Comparison of ENCODE assay signal across 10 cellular contexts in the genomic region with DNA sequence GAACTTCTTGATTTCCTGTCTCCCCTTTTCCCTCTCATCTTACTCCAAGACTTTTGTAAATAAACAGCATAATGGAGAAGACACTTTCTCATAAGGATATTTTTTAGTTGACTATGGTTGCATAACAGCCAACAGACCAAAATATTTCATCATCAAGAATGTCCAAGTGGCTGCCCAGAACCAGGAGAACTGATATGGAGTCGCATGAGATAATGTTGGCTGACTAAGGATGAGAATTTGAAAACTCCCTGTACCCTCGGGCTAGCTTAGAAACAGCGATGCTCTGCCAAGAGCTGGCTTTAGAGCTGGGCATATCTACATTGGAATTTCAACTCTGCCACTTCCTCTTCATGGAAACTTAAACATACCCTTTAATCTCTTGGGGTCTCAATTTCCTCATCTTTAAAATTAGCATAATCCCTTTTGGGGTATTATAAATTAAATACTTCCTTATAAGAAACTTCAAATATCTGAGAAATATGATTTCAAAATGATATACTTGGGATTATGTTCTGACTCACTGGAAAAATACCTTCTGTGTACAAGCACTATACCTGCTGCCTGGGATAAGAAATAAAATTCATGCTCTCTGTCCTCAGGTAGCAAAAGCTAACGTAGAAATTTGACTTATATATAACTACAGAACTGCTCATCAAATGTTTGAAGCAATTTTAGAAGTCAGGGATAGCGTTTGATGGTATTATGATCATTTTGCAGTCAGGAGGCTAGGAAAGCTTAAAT.
A peak's percentile ranks its signal among the peaks of the same experiment; 100 is the strongest.
DNase-seq lines count a peak whose midpoint lies in the region; ATAC-seq, FAIRE-seq and TF ChIP-seq lines count a peak whose summit lies in the region.
"Had no signal": no experiment of that assay in that cellular context is flagged by ENCODE, and none has a peak within 500 bp of the region (broad histone marks: within the 10 kb centered on the region; RNA-seq: fewer than 3 reads in every experiment).

No MANE protein-coding gene starts in this region.

- no peaks in the 10 kb centered on the region for H3K36me3 ChIP-seq in mammary epithelial cell (ENCODE audit: insufficient read depth, low read length)
- H3K36me3 ChIP-seq in right atrium auricular region: no peaks in the 10 kb centered on the region
- H3K36me3 ChIP-seq in uterus: no peaks in the 10 kb centered on the region

- intact Hi-C loops in mammary epithelial cell (cut with micrococcal nuclease) (no loop called here), uterus (cut with DNase I; ENCODE audit: low total_unique reads) (no loop called here)

- H3K9me3 ChIP-seq in mammary epithelial cell (replicated peaks; ENCODE audit: insufficient read depth, low read length) (no peaks in the 10 kb centered on the region), right atrium auricular region (no peaks in the 10 kb centered on the region), uterus (no peaks in the 10 kb centered on the region)

- CTCF ChIA-PET in mammary epithelial cell (lab: Charles Lee; ENCODE audit: low non-redundant PET): no interaction called here

- no peak overlapping the region for H3K9ac ChIP-seq in mammary epithelial cell (ENCODE audit: insufficient read depth, low read length)

- H3K4me3 ChIP-seq in mammary epithelial cell (replicated peaks in 1 of 3; ENCODE audit: insufficient read depth in 1 of 3, low read depth in 2 of 3, low read length in 3 of 3) (no peak overlapping the region), right atrium auricular region (no peak overlapping the region), uterus (no peak overlapping the region)

- no peak overlapping the region for H3K4me2 ChIP-seq in mammary epithelial cell (ENCODE audit: insufficient read depth, low read depth, low read length)

- no peak for TF ChIP-seq CTCF in mammary epithelial cell (conservative IDR thresholded peaks at IDR 0.05 in 1 of 2, IDR thresholded peaks at IDR 0.05 in 1 of 2; ENCODE audit: extremely low read depth in 1 of 2, insufficient read depth in 1 of 2, low read depth in 1 of 2, low read length in 2 of 2)
- TF ChIP-seq CTCF in right atrium auricular region (IDR thresholded peaks at IDR 0.05): no peak
- no peak for TF ChIP-seq CTCF in uterus (IDR thresholded peaks at IDR 0.05)

- H3K4me1 ChIP-seq in mammary epithelial cell (ENCODE audit: insufficient read depth, low read length): no peaks in the 10 kb centered on the region
- H3K4me1 ChIP-seq in right atrium auricular region: peaks cover 0 to 24% of the 10 kb centered on the region in 2 donors
- peaks cover 0 to 14% of the 10 kb centered on the region in 2 donors for H3K4me1 ChIP-seq in uterus

- H3K27ac ChIP-seq in mammary epithelial cell (ENCODE audit: insufficient read depth, low read depth, low read length) (no peak overlapping the region), right atrium auricular region (peak overlapping the region; percentile 40 to 79), uterus (peak overlapping the region; percentile 72 to 79)

- dilution Hi-C loops in mammary epithelial cell (cut with HindIII; ENCODE audit: low sequenced_read_pairs): no loop called here

- peak; percentile 39 for DNase-seq in HTR-8/SVneo (ENCODE audit: insufficient read length, low spot score)
- DNase-seq in mammary epithelial cell: peak; percentile 66
- no peak for DNase-seq in right atrium auricular region (ENCODE audit: low spot score)
- peak; percentile 29 to 44 for DNase-seq in uterus
- no peak for DNase-seq in activated CD4-positive, alpha-beta T cell treated with anti-CD3 and anti-CD28 coated beads, Interleukin-2, amount 50 U/mL, for 1 hour
- no peak for DNase-seq in midbrain (lab: John Stamatoyannopoulos, UW)
- DNase-seq: Kasumi-1, NCI-H446 treated with DMSO at 0.1 percent for 48 hours had no signal

- no peak overlapping the region for H2AFZ ChIP-seq in mammary epithelial cell (ENCODE audit: low read depth, low read length)

- 29% methylated on average over 5 of the region's 5 CpGs for WGBS in mammary epithelial cell (ENCODE audit: low coverage, missing lambda C conversion rate)

- no peaks in the 10 kb centered on the region for H3K79me2 ChIP-seq in mammary epithelial cell (ENCODE audit: insufficient read depth, low read length)

- in situ Hi-C loops in mammary epithelial cell (cut with MboI; ENCODE audit: low sequenced_read_pairs in 2 of 2): no loop called here

- no peaks in the 10 kb centered on the region for H3K27me3 ChIP-seq in mammary epithelial cell (ENCODE audit: insufficient read depth, low read length)
- no peaks in the 10 kb centered on the region for H3K27me3 ChIP-seq in right atrium auricular region
- H3K27me3 ChIP-seq in uterus: no peaks in the 10 kb centered on the region

- H4K20me1 ChIP-seq in mammary epithelial cell (ENCODE audit: insufficient read depth, low read length): no peaks in the 10 kb centered on the region

- TF ChIP-seq POLR2A in uterus (IDR thresholded peaks at IDR 0.05): no peak

- no TSS peak for BruUV-seq in mammary epithelial cell (replicated peaks; lab: Mats Ljungman, UMichigan)

- no peak for ATAC-seq in HG03342 (IDR thresholded peaks at IDR 0.05; ENCODE audit: unreplicated experiment)

- no peak for FAIRE-seq in HTR-8/SVneo (lab: Jason Lieb, UNC)
- FAIRE-seq: GM12891 had no signal

Comparison
In these comparisons a context has a peak if more than half of its experiments do, and no peak if none do; other contexts are left out.
1. DNase-seq: peak in HTR-8/SVneo (single experiment), mammary epithelial cell (single experiment) and uterus (2 of 2); none in right atrium auricular region (single experiment), activated CD4-positive, alpha-beta T cell treated with anti-CD3 and anti-CD28 coated beads, Interleukin-2, amount 50 U/mL, for 1 hour (single experiment) and midbrain (single experiment).